ENCODE assay signal across 26 cellular contexts in the genomic region with DNA sequence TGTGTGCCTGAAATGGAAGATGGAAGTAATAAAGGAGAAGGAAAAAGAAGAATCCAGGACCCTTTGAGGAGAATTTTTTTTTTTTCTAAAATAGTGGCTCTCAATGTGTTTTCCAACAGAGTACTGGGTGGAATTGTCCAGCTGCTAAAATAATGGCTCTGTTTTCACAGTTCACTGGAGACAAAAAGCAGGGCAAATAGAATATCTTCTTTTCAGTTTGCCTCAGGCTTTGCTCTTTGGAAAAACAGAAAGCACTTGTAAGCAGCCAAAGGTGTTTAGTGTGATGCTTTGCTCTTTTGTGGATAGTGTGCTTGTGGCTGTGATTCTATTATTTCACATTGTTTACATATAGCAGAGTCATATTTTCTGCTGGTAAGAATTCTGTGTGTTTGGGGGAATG.
"Had no signal": no experiment of that assay in that cellular context is flagged by ENCODE, and none has a peak within 500 bp of the region (broad histone marks: within the 10 kb centered on the region; RNA-seq: fewer than 3 reads in every experiment).

No MANE protein-coding gene starts in this region.

- H3K4me3 Mint-ChIP-seq: activated naive CD4-positive, alpha-beta T cell treated with anti-CD3 and anti-CD28 coated beads for 36 hours; activated T-cell treated with anti-CD3 and anti-CD28 coated beads, Interleukin-2, amount 50 U/mL, for 72 hours; endodermal cell; natural killer cell treated with Interleukin-12 subunit alpha and Interleukin-12 subunit beta and Interleukin-15 and Interleukin-18, amount 100 ng/mL, for 72 hours; stimulated activated effector memory CD8-positive, alpha-beta T cell treated with anti-CD3 and anti-CD28 coated beads, Interleukin-12 subunit alpha, Interleukin-12 subunit beta, amount 100 ng/mL, for 72 hours; stimulated activated naive CD8-positive, alpha-beta T cell treated with anti-CD3 and anti-CD28 coated beads, Interleukin-15, amount 100 ng/mL, for 72 hours; WTC11 had no signal

- H3K27ac Mint-ChIP-seq: activated naive CD4-positive, alpha-beta T cell treated with anti-CD3 and anti-CD28 coated beads for 36 hours; activated T-cell treated with anti-CD3 and anti-CD28 coated beads, Interleukin-2, amount 50 U/mL, for 72 hours; endodermal cell; natural killer cell treated with Interleukin-12 subunit alpha and Interleukin-12 subunit beta and Interleukin-15 and Interleukin-18, amount 100 ng/mL, for 72 hours; stimulated activated effector memory CD8-positive, alpha-beta T cell treated with anti-CD3 and anti-CD28 coated beads, Interleukin-12 subunit alpha, Interleukin-12 subunit beta, amount 100 ng/mL, for 72 hours; stimulated activated naive CD8-positive, alpha-beta T cell treated with anti-CD3 and anti-CD28 coated beads, Interleukin-15, amount 100 ng/mL, for 72 hours; WTC11 had no signal

- H3K4me3 ChIP-seq: coronary artery, esophagus squamous epithelium, gastrocnemius medialis, right lobe of liver, skin epidermis, transverse colon had no signal

- FAIRE-seq: bronchial epithelial cell, urothelium cell line had no signal

- H3K9me3 ChIP-seq: esophagus squamous epithelium, gastrocnemius medialis, transverse colon had no signal

- H3K27ac ChIP-seq: coronary artery, esophagus squamous epithelium, gastrocnemius medialis, right lobe of liver, skin epidermis, transverse colon had no signal

- H3K4me1 Mint-ChIP-seq: endodermal cell; stimulated activated effector memory CD8-positive, alpha-beta T cell treated with anti-CD3 and anti-CD28 coated beads, Interleukin-12 subunit alpha, Interleukin-12 subunit beta, amount 100 ng/mL, for 72 hours; stimulated activated naive CD8-positive, alpha-beta T cell treated with anti-CD3 and anti-CD28 coated beads, Interleukin-15, amount 100 ng/mL, for 72 hours; WTC11 had no signal

- DNase-seq: activated CD4-positive, alpha-beta T cell treated with anti-CD3 and anti-CD28 coated beads, Interleukin-2, amount 50 U/mL, for 48 hours; activated effector memory CD4-positive, alpha-beta T cell treated with Interleukin-2 at 50 U/mL for 16 hours; activated naive CD4-positive, alpha-beta T cell treated with anti-CD3 and anti-CD28 coated beads for 36 hours; activated T-cell treated with anti-CD3 and anti-CD28 coated beads, Interleukin-2, amount 50 U/mL, for 72 hours; amygdala; endodermal cell; esophagus squamous epithelium; gastrocnemius medialis; head of caudate nucleus; hypothalamus; left ventricle myocardium superior; mammary epithelial cell; midbrain; nucleus accumbens; posterior cingulate gyrus; right lobe of liver; stimulated activated CD4-positive, alpha-beta T cell treated with anti-CD3 and anti-CD28 coated beads, Interleukin-2, amount 100 ng/mL, for 24 hours; stimulated activated naive CD8-positive, alpha-beta T cell treated with anti-CD3 and anti-CD28 coated beads, Interleukin-15, amount 100 ng/mL, for 72 hours; transverse colon had no signal

- H3K36me3 Mint-ChIP-seq: natural killer cell treated with Interleukin-12 subunit alpha and Interleukin-12 subunit beta and Interleukin-15 and Interleukin-18, amount 100 ng/mL, for 72 hours; stimulated activated effector memory CD8-positive, alpha-beta T cell treated with anti-CD3 and anti-CD28 coated beads, Interleukin-12 subunit alpha, Interleukin-12 subunit beta, amount 100 ng/mL, for 72 hours; WTC11 had no signal

- H3K36me3 ChIP-seq: esophagus squamous epithelium, gastrocnemius medialis, right lobe of liver, transverse colon had no signal

- H3K9me3 Mint-ChIP-seq: activated naive CD4-positive, alpha-beta T cell treated with anti-CD3 and anti-CD28 coated beads for 36 hours; activated T-cell treated with anti-CD3 and anti-CD28 coated beads, Interleukin-2, amount 50 U/mL, for 72 hours; endodermal cell; natural killer cell treated with Interleukin-12 subunit alpha and Interleukin-12 subunit beta and Interleukin-15 and Interleukin-18, amount 100 ng/mL, for 72 hours; stimulated activated effector memory CD8-positive, alpha-beta T cell treated with anti-CD3 and anti-CD28 coated beads, Interleukin-12 subunit alpha, Interleukin-12 subunit beta, amount 100 ng/mL, for 72 hours; stimulated activated naive CD8-positive, alpha-beta T cell treated with anti-CD3 and anti-CD28 coated beads, Interleukin-15, amount 100 ng/mL, for 72 hours had no signal

- H3K4me1 ChIP-seq: esophagus squamous epithelium, gastrocnemius medialis, right lobe of liver, transverse colon had no signal

- H3K27me3 ChIP-seq: esophagus squamous epithelium, gastrocnemius medialis, right lobe of liver, transverse colon had no signal

- ATAC-seq: activated T-cell treated with anti-CD3 and anti-CD28 coated beads, Interleukin-2, amount 50 U/mL, for 72 hours; gastrocnemius medialis; left ventricle myocardium superior; natural killer cell treated with Interleukin-12 subunit alpha and Interleukin-12 subunit beta and Interleukin-15 and Interleukin-18, amount 100 ng/mL, for 72 hours; right lobe of liver; stimulated activated effector memory CD8-positive, alpha-beta T cell treated with anti-CD3 and anti-CD28 coated beads, Interleukin-12 subunit alpha, Interleukin-12 subunit beta, amount 100 ng/mL, for 72 hours; stimulated activated naive CD8-positive, alpha-beta T cell treated with anti-CD3 and anti-CD28 coated beads, Interleukin-15, amount 100 ng/mL, for 72 hours; WTC11 had no signal
